In the genomic region with DNA sequence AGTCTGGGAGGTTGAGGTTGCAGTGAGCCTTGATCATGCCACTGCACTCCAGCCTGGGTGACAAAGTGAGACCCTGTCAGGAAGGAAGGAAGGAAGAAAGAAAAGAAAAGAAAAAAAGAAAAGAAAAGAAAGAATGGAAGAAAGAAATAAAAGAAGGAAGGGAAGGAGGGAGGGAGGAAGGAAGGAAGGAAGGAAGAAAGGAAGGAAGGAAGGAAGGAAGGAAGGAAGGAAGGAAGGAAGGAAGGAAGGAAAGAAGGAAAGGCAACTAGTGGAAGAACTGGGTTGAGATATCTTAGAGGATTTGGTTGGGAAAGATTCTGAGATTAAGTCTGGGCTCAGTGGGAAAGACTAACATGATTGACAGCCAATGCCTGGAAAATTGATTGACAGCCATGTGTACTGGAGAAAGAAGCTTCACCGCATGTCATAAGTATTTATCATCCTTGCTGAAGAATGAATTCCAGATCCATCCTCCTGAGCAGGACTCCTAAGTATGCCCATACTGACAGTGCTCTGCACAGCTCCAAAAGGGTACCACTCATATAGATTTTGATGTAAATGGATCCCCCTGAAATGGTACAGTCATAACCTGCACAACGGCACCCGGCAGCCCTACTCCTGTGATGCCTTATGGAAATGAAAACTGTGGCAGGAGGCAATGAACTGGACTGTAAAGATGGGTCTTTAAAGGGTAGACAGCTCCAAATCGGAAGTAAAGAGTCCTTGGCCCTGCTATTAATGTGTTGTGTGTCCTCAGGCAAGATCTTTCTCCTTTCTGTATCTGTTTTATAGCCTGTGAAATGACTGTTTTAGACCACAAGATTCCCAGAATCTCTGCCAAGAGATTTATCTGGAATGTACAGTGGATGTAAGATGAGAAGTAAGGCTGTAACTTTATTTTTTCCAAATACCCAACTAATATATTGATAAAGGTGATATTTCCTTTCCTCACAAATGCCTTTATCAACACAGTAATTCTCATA, we compare ENCODE assay signal across 19 cellular contexts. TPM values are rescaled to one million over a fixed set of nuclear protein-coding genes. Genes with fewer than 3 reads are reported as not detected.
DNase-seq lines count a peak whose midpoint lies in the region; ATAC-seq and TF ChIP-seq lines count a peak whose summit lies in the region.
"Had no signal": no experiment of that assay in that cellular context is flagged by ENCODE, and none has a peak within 500 bp of the region (broad histone marks: within the 10 kb centered on the region; RNA-seq: fewer than 3 reads in every experiment).

No MANE protein-coding gene starts in this region.

- POLR2A ChIA-PET in IMR-90 (lab: Charles Lee; ENCODE audit: unreplicated experiment), result no interaction called here

- H4K20me1 ChIP-seq in IMR-90 (ENCODE audit: insufficient read depth, low read length), result no peaks in the 10 kb centered on the region

- no peak overlapping the region for H4K5ac ChIP-seq in IMR-90 (ENCODE audit: low read depth, low read length)

- no peak for TF ChIP-seq RAD21 in IMR-90 (IDR thresholded peaks at IDR 0.05; ENCODE audit: low read length)

- no peak overlapping the region for H3K18ac ChIP-seq in IMR-90 (ENCODE audit: low read depth, low read length)

- no peak for TF ChIP-seq EP300 in gastroesophageal sphincter (IDR thresholded peaks at IDR 0.05)

- H3K9me3 ChIP-seq in IMR-90 (ENCODE audit: control insufficient read depth, insufficient read depth, low read length) (peaks cover 4% of the 10 kb centered on the region), gastroesophageal sphincter (no peaks in the 10 kb centered on the region)
- H3K9me3 ChIP-seq: MG63, stomach had no signal

- H3K23ac ChIP-seq in IMR-90 (ENCODE audit: low read depth, low read length), result no peak overlapping the region

- DNase-seq in AG09309 (ENCODE audit: low read depth) (peak; percentile 62), IMR-90 (peak; percentile 70), astrocyte of the hippocampus (ENCODE audit: low read depth, low spot score) (peak; percentile 45), iris pigment epithelial cell (ENCODE audit: low read depth) (peak; percentile 82), left ventricle myocardium superior (no peak)
- DNase-seq: activated CD4-positive, CD25-positive, alpha-beta regulatory T cell; hippocampal formation; left cardiac atrium; MG63; NCI-H2029; NCI-H526 treated with DMSO at 0.1 percent for 48 hours; stimulated activated CD4-positive, alpha-beta T cell treated with anti-CD3 and anti-CD28 coated beads, Interleukin-12 subunit alpha, Interleukin-12 subunit beta, amount 100 ng/mL, for 4 hours; stomach had no signal

- H3K27me3 ChIP-seq in IMR-90 (ENCODE audit: control insufficient read depth, insufficient read depth, low read length) (peaks cover 9% of the 10 kb centered on the region; the same call in 1 of the 2 replicates), gastroesophageal sphincter (peaks cover 24% of the 10 kb centered on the region)
- H3K27me3 ChIP-seq: MG63, stomach had no signal

- BruUV-seq in IMR-90 (replicated peaks; lab: Mats Ljungman, UMichigan), result no TSS peak

- no peak overlapping the region; the same call in 1 of the 2 replicates for H2AK5ac ChIP-seq in IMR-90 (ENCODE audit: low read depth, low read length)

- no peak for TF ChIP-seq POLR2A in IMR-90 (IDR thresholded peaks at IDR 0.05; ENCODE audit: low read depth, low read length)
- no peak for TF ChIP-seq POLR2A in gastroesophageal sphincter (IDR thresholded peaks at IDR 0.05)

- H2BK5ac ChIP-seq in IMR-90 (ENCODE audit: low read depth, low read length, poor library complexity, severe bottlenecking), result no peak overlapping the region

- no peak overlapping the region for H3K9ac ChIP-seq in IMR-90 (ENCODE audit: low read depth, low read length)
- H3K9ac ChIP-seq: parathyroid adenoma had no signal

- TF ChIP-seq CTCF in AG09309 (IDR thresholded peaks at IDR 0.05; ENCODE audit: control insufficient read depth, insufficient read depth, low read depth, low read length, missing control alignments) (no peak), IMR-90 (conservative IDR thresholded peaks at IDR 0.05; ENCODE audit: low read depth, low read length) (no peak), gastroesophageal sphincter (IDR thresholded peaks at IDR 0.05) (no peak)

- H4K91ac ChIP-seq in IMR-90 (ENCODE audit: insufficient read depth, low read depth, low read length), result no peak overlapping the region

- no peak overlapping the region for H3K4me2 ChIP-seq in IMR-90 (ENCODE audit: low read depth, low read length)

- no peak overlapping the region for H2BK20ac ChIP-seq in IMR-90 (ENCODE audit: low read depth, low read length)

- H3K4me1 ChIP-seq in IMR-90 (ENCODE audit: control insufficient read depth, insufficient read depth, low read length) (peaks cover 4% of the 10 kb centered on the region), gastroesophageal sphincter (no peaks in the 10 kb centered on the region)
- H3K4me1 ChIP-seq: parathyroid adenoma, stomach had no signal

- H3K36me3 ChIP-seq in IMR-90 (ENCODE audit: control insufficient read depth, insufficient read depth, low read length) (no peaks in the 10 kb centered on the region), gastroesophageal sphincter (no peaks in the 10 kb centered on the region)
- H3K36me3 ChIP-seq: MG63, stomach had no signal

- no peak overlapping the region; the same call in 1 of the 2 replicates for H2BK120ac ChIP-seq in IMR-90 (ENCODE audit: low read depth, low read length)

- no peak overlapping the region for H3K14ac ChIP-seq in IMR-90 (replicated peaks; ENCODE audit: low read depth, low read length)

- H2AFZ ChIP-seq in IMR-90 (replicated peaks; ENCODE audit: low read length, poor library complexity), result no peak overlapping the region
- H2AFZ ChIP-seq: parathyroid adenoma had no signal

- intact Hi-C loops in IMR-90 (cut with micrococcal nuclease) (no loop called here), left ventricle myocardium superior (cut with micrococcal nuclease) (no loop called here)

- dilution Hi-C loops in IMR-90 (cut with HindIII; ENCODE audit: low sequenced_read_pairs, unreplicated experiment), result no loop called here

- no peak overlapping the region for H3K4ac ChIP-seq in IMR-90 (ENCODE audit: low read depth, low read length)

- H4K8ac ChIP-seq in IMR-90 (ENCODE audit: low read depth in 2 of 2, low read length in 2 of 2), result no peak overlapping the region

- no peak overlapping the region for H2AK9ac ChIP-seq in IMR-90 (replicated peaks; ENCODE audit: low read depth, low read length, poor library complexity)

- no peaks in the 10 kb centered on the region for H3K79me1 ChIP-seq in IMR-90 (ENCODE audit: low read depth in 1 of 2, low read length in 2 of 2)

- in situ Hi-C loops in IMR-90 (cut with MboI; ENCODE audit: low sequenced_read_pairs), result no loop called here

- 67% methylated on average over 3 of the region's 4 CpGs; no CpG with 5 or more reads in 1 of the 2 experiments for WGBS in IMR-90 (ENCODE audit: extremely low coverage in 2 of 2, insufficient read length in 1 of 2), 2 experiments
- WGBS in gastroesophageal sphincter (ENCODE audit: low coverage in 1 of 2), 2 donors, result 68 to 85% methylated on average over 4 of the region's 4 CpGs

- CTCF ChIA-PET in IMR-90 (lab: Yijun Ruan, JAX), result no interaction called here

- H3K4me3 ChIP-seq in AG09309 (ENCODE audit: control insufficient read depth, low read depth, low read length) (no peak overlapping the region), IMR-90 (ENCODE audit: insufficient read depth, low read depth, low read length) (no peak overlapping the region), gastroesophageal sphincter (no peak overlapping the region)
- H3K4me3 ChIP-seq: MG63, stomach had no signal

- H3K27ac ChIP-seq in IMR-90 (ENCODE audit: insufficient read depth, low read length) (no peak overlapping the region), gastroesophageal sphincter (no peak overlapping the region)
- H3K27ac ChIP-seq: epithelial cell of prostate, parathyroid adenoma, stomach had no signal

- peaks cover 3% of the 10 kb centered on the region; the same call in 1 of the 2 replicates for H3K9me1 ChIP-seq in IMR-90 (ENCODE audit: insufficient read depth, low read length)

- H3K56ac ChIP-seq in IMR-90 (ENCODE audit: extremely low read depth, insufficient read depth, low read length), result no peak overlapping the region

- H2BK15ac ChIP-seq in IMR-90 (ENCODE audit: low read depth, low read length), result no peak overlapping the region

- ATAC-seq in IMR-90 (ENCODE audit: low read depth) (peak; percentile 46), HG03378 (IDR thresholded peaks at IDR 0.05; ENCODE audit: unreplicated experiment) (no peak), left ventricle myocardium superior (no peak), GM21619 (IDR thresholded peaks at IDR 0.05; ENCODE audit: unreplicated experiment) (no peak), gastroesophageal sphincter (no peak)
- ATAC-seq: left cardiac atrium had no signal

TF ChIP-seq in IMR-90, 13 proteins besides CTCF, POLR2A, EP300 and RAD21:
- TF ChIP-seq FOS (IDR thresholded peaks at IDR 0.05; ENCODE audit: low read depth, low read length) (no peak), MAFK (IDR thresholded peaks at IDR 0.05; ENCODE audit: low read depth, low read length) (no peak), RCOR1 (IDR thresholded peaks at IDR 0.05; ENCODE audit: insufficient replicate concordance, low read length) (no peak), MAZ (IDR thresholded peaks at IDR 0.05; ENCODE audit: borderline replicate concordance, low read depth, low read length) (no peak), RFX5 (IDR thresholded peaks at IDR 0.05; ENCODE audit: low read depth, low read length) (no peak), BHLHE40 (IDR thresholded peaks at IDR 0.05; ENCODE audit: low read depth, low read length) (no peak), MXI1 (IDR thresholded peaks at IDR 0.05; ENCODE audit: borderline replicate concordance, low read depth, low read length) (no peak), CEBPB (IDR thresholded peaks at IDR 0.05; ENCODE audit: low read depth, low read length) (no peak)
- TF ChIP-seq, protein P1, sequence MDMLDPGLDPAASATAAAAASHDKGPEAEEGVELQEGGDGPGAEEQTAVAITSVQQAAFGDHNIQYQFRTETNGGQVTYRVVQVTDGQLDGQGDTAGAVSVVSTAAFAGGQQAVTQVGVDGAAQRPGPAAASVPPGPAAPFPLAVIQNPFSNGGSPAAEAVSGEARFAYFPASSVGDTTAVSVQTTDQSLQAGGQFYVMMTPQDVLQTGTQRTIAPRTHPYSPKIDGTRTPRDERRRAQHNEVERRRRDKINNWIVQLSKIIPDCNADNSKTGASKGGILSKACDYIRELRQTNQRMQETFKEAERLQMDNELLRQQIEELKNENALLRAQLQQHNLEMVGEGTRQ (IDR thresholded peaks at IDR 0.05; ENCODE audit: low read depth, low read length), result no peak

RNA-seq across cellular contexts. Expression of a gene that starts 16.9 kb away (rescaled TPM):
- total RNA-seq in IMR-90 (2012; rRNA removed) (0.18 and 0.56 TPM in 2 replicates), left ventricle myocardium superior (1.4 TPM), gastroesophageal sphincter (1 to 10 TPM in 3 of 4 donors, under 1 TPM in 1; 0.67 to 5.3 (median 3.0) TPM)
- polyA plus RNA-seq in IMR-90 (2012; rRNA removed), result 1.5 and 1.6 TPM in 2 replicates
- 0.76 and 1.5 TPM in 2 replicates for polyA plus RNA-seq in IMR-90 (2012; cell fraction: cytosol; rRNA removed)
- 0.54 and 1.4 TPM in 2 replicates for polyA plus RNA-seq in IMR-90 (2012; cell fraction: nucleus; rRNA removed; ENCODE audit: low replicate concordance)
- total RNA-seq: activated T-helper 2 cell treated with anti-CD3 and anti-CD28 coated beads, Interferon-gamma antibody, Interleukin-2, Interleukin-4, amounts not matched to agents 10 μg/mL and 5 μg/mL and 100 μg/mL, durations not matched to agents 14 hours and 24 hours and 36 hours had no signal
